ENCODE assay signal across 13 cellular contexts in the genomic region with DNA sequence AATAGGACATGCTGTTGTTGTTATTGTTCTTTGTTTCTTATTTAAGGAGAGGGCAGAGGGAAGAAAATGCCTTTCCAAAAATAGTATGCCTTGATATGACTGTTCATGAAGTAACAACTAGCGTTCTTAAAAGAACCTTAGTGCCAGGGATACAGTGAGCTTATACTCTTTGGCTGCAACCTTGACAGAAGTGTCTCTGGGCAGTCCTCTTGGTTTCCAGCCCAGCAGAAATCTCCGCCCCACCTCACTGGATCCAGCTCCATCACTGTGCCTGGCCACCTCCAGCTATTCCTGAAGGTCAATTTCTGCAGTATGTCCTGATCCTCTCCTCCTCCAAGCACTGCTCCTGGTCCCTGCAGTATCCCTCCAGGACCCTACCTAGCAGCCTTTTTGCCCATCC. TPM values are rescaled to one million over a fixed set of nuclear protein-coding genes. Genes with fewer than 3 reads are reported as not detected.
"Had no signal": no experiment of that assay in that cellular context is flagged by ENCODE, and none has a peak within 500 bp of the region (broad histone marks: within the 10 kb centered on the region; RNA-seq: fewer than 3 reads in every experiment).

No MANE protein-coding gene starts in this region.

RNA-seq across cellular contexts. Expression of a gene that starts 39.2 kb away (rescaled TPM):
- total RNA-seq: stomach, subcutaneous adipose tissue, suprapubic skin, temporal lobe, thoracic aorta, thyroid gland, tibial nerve, transverse colon, upper lobe of left lung, upper lobe of right lung, ureter, urinary bladder, vagina had no signal
- polyA plus RNA-seq: urinary bladder had no signal
